ENCODE assay signal across 19 cellular contexts in the genomic region with DNA sequence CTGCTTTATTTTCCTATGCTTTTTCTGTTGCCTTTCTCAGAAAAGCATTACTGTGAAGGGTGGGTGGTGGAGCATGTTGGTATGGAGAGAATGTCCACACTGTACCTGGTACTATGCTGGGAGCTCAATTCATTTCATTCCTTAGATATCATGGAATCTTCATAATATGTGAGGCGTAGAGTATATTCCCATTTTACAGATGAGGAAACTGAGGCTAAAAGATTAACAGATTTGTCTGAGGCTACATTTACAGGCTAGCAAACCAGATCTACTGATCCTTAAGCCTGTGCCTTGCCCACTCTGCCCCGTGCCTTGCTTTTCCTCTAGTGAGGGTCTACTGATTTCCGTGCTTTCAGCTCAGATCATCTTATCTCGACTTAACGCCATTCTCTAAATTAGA. TPM values are rescaled to one million over a fixed set of nuclear protein-coding genes. Genes with fewer than 3 reads are reported as not detected.
DNase-seq lines count a peak whose midpoint lies in the region; ATAC-seq, FAIRE-seq and TF ChIP-seq lines count a peak whose summit lies in the region.
"Had no signal": no experiment of that assay in that cellular context is flagged by ENCODE, and none has a peak within 500 bp of the region (broad histone marks: within the 10 kb centered on the region; RNA-seq: fewer than 3 reads in every experiment).

No MANE protein-coding gene starts in this region.

- H2AFZ ChIP-seq in Loucy (ENCODE audit: low read length) = no peak overlapping the region
- H2AFZ ChIP-seq in K562 (ENCODE audit: low read depth, low read length) = no peak overlapping the region
- H2AFZ ChIP-seq in trophoblast cell (ENCODE audit: insufficient read depth, low read length, poor library complexity) = no peak overlapping the region
- H2AFZ ChIP-seq: GM23248 had no signal

- DNase-seq in K562 (ENCODE audit: extremely low read depth in 1 of 4, low spot score in 3 of 4) = no peak
- peak; percentile 42 to 78 for DNase-seq in trophoblast cell
- no peak for DNase-seq in heart left ventricle
- no peak for DNase-seq in HK-2 (ENCODE audit: unreplicated experiment)
- no peak for DNase-seq in C1 segment of cervical spinal cord (lab: John Stamatoyannopoulos, UW)
- no peak for DNase-seq in activated CD4-positive, alpha-beta T cell treated with anti-CD3 and anti-CD28 coated beads for 48 hours
- DNase-seq: Calu3; CD4-positive, alpha-beta memory T cell; COR-L47; DMS53; DMS79 treated with DMSO at 0.1 percent for 48 hours; GM23248; H7 had no signal

- H3K79me2 ChIP-seq in Loucy (ENCODE audit: insufficient read depth, low read length) = peaks cover 98% of the 10 kb centered on the region
- H3K79me2 ChIP-seq in K562 (ENCODE audit: control insufficient read depth, insufficient read depth, low read length) = peaks cover 99% of the 10 kb centered on the region
- H3K79me2 ChIP-seq in trophoblast cell (ENCODE audit: control insufficient read depth, insufficient read depth, low read length, poor library complexity) = peaks cover 10% of the 10 kb centered on the region

- H4K8ac ChIP-seq in trophoblast cell (ENCODE audit: low read depth, low read length) = no peak overlapping the region

- H3K4ac ChIP-seq in trophoblast cell (ENCODE audit: low read depth, low read length) = peak overlapping the region; percentile 70

- no peak overlapping the region for H2BK5ac ChIP-seq in trophoblast cell (ENCODE audit: low read depth, low read length, poor library complexity)

- no peak overlapping the region for H3K9ac ChIP-seq in BLaER1 treated with 17β-estradiol and CSF1 and Interleukin-3, amounts not matched to agents 10 nM and 100 nM
- H3K9ac ChIP-seq in Loucy (ENCODE audit: low read depth, low read length, poor library complexity, severe bottlenecking) (no peak overlapping the region), K562 (ENCODE audit: insufficient read depth in 1 of 2, low read depth in 2 of 2, low read length in 2 of 2) (peak overlapping the region in 1 of 2 experiments; percentile 12; a peak in 1 of 4 replicates), trophoblast cell (ENCODE audit: low read length) (no peak overlapping the region)
- H3K9ac ChIP-seq: GM23248 had no signal

- CTCF ChIA-PET in K562 (lab: Yijun Ruan, JAX; ENCODE audit: low intra/inter-chr PET ratio) = no interaction called here

- no peaks in the 10 kb centered on the region for H3F3A ChIP-seq in Loucy (ENCODE audit: low read depth)

- peaks cover 0 to 48% (median 16%) of the 10 kb centered on the region in 11 experiments; a peak in 16 of 22 replicates for H3K36me3 ChIP-seq in BLaER1 treated with 17β-estradiol and CSF1 and Interleukin-3, amounts not matched to agents 10 nM and 100 nM
- H3K36me3 ChIP-seq in Loucy (ENCODE audit: insufficient read depth, low read length) (peaks cover 15% of the 10 kb centered on the region; the same call in 1 of the 2 replicates), K562 (ENCODE audit: control insufficient read depth, insufficient read depth, low read length) (peaks cover 29% of the 10 kb centered on the region), trophoblast cell (ENCODE audit: control insufficient read depth in 1 of 2, insufficient read depth in 2 of 2, low read length in 2 of 2) (peaks cover 0 to 3% of the 10 kb centered on the region in 2 experiments), heart left ventricle (peaks cover 0 to 13% (median 8%) of the 10 kb centered on the region in 9 donors)

- peak overlapping the region in 6 of 11 experiments; percentile 6 to 99 (median 54); a peak in 7 of 22 replicates for H3K4me2 ChIP-seq in BLaER1 treated with 17β-estradiol and CSF1 and Interleukin-3, amounts not matched to agents 10 nM and 100 nM
- H3K4me2 ChIP-seq in Loucy (ENCODE audit: low read depth, low read length, poor library complexity, severe bottlenecking) = peak overlapping the region; percentile 52
- H3K4me2 ChIP-seq in K562 (ENCODE audit: insufficient read depth, low read length) = peak overlapping the region; percentile 50
- no peak overlapping the region for H3K4me2 ChIP-seq in trophoblast cell (ENCODE audit: low read length)

- no peaks in the 10 kb centered on the region for H3K9me2 ChIP-seq in Loucy (replicated peaks; ENCODE audit: low read depth, low read length)

- in situ Hi-C loops in K562 (cut with MboI) = no loop called here

- H3K27ac ChIP-seq in BLaER1 treated with 17β-estradiol and CSF1 and Interleukin-3, amounts not matched to agents 10 nM and 100 nM = no peak overlapping the region
- H3K27ac ChIP-seq in K562 (ENCODE audit: extremely low read depth, low read depth, low read length) (no peak overlapping the region; the same call in 2 of the 3 replicates), trophoblast cell (ENCODE audit: low read depth, low read length) (no peak overlapping the region), heart left ventricle (no peak overlapping the region)
- H3K27ac ChIP-seq: GM23248 had no signal

- no peak overlapping the region for H4K12ac ChIP-seq in trophoblast cell (ENCODE audit: low read depth, low read length)

- WGBS in K562 (ENCODE audit: insufficient coverage, low coverage, missing lambda C conversion rate) = 58% methylated on average over 5 of the region's 5 CpGs
- no CpG with 5 or more reads among the region's 5 CpGs for WGBS in trophoblast cell (ENCODE audit: extremely low coverage, insufficient coverage, insufficient read length)
- 88 to 96% (median 94%) methylated on average over 5 of the region's 5 CpGs for WGBS in heart left ventricle, 4 donors

- H3K23ac ChIP-seq in trophoblast cell (ENCODE audit: low read length) = no peak overlapping the region

- no peaks in the 10 kb centered on the region for H3K9me1 ChIP-seq in K562 (ENCODE audit: control insufficient read depth, insufficient read depth, low read length)

- H3K79me1 ChIP-seq in trophoblast cell (ENCODE audit: low read length) = peaks cover under 1% of the 10 kb centered on the region

- POLR2A ChIA-PET in K562 (lab: Yijun Ruan, JAX) = no interaction called here

- peak; percentile 6 for FAIRE-seq in K562 (lab: Jason Lieb, UNC)
- FAIRE-seq: G401.6, GM19239, H1 had no signal

- H3K27me3 ChIP-seq in BLaER1 treated with 17β-estradiol and CSF1 and Interleukin-3, amounts not matched to agents 10 nM and 100 nM = no peaks in the 10 kb centered on the region
- H3K27me3 ChIP-seq in Loucy (ENCODE audit: insufficient read depth, low read length, poor library complexity, severe bottlenecking) = no peaks in the 10 kb centered on the region
- H3K27me3 ChIP-seq in K562 (ENCODE audit: control insufficient read depth in 2 of 2, insufficient read depth in 2 of 2, low read length in 2 of 2) = no peaks in the 10 kb centered on the region
- H3K27me3 ChIP-seq in trophoblast cell (ENCODE audit: insufficient read depth, low read length) = no peaks in the 10 kb centered on the region
- no peaks in the 10 kb centered on the region for H3K27me3 ChIP-seq in heart left ventricle

- no peak for TF ChIP-seq CTCF in Loucy (conservative IDR thresholded peaks at IDR 0.05; ENCODE audit: low read length)
- TF ChIP-seq CTCF in K562 (IDR thresholded peaks at IDR 0.05 in 2 of 3, conservative IDR thresholded peaks at IDR 0.05 in 1 of 3; ENCODE audit: insufficient read depth in 2 of 3, low read depth in 1 of 3, low read length in 3 of 3) = no peak
- no peak for TF ChIP-seq CTCF in heart left ventricle (IDR thresholded peaks at IDR 0.05)

- no peaks in the 10 kb centered on the region for H3K9me3 ChIP-seq in BLaER1 treated with 17β-estradiol and CSF1 and Interleukin-3, amounts not matched to agents 10 nM and 100 nM (replicated peaks in 1 of 11)
- H3K9me3 ChIP-seq in Loucy (ENCODE audit: insufficient read depth, low read depth, low read length) (no peaks in the 10 kb centered on the region), K562 (replicated peaks; ENCODE audit: control insufficient read depth, insufficient read depth, low read depth, low read length) (no peaks in the 10 kb centered on the region), trophoblast cell (ENCODE audit: insufficient read depth, low read depth, low read length) (no peaks in the 10 kb centered on the region), heart left ventricle (no peaks in the 10 kb centered on the region)

- intact Hi-C loops in K562 (cut with micrococcal nuclease) (no loop called here), heart left ventricle (cut with DNase I) (no loop called here)

- no peak overlapping the region for H3K14ac ChIP-seq in trophoblast cell (ENCODE audit: low read length)

- TF ChIP-seq POLR2A in K562 (conservative IDR thresholded peaks at IDR 0.05) (no peak), heart left ventricle (IDR thresholded peaks at IDR 0.05) (no peak)

- H3K4me1 ChIP-seq in BLaER1 treated with 17β-estradiol and CSF1 and Interleukin-3, amounts not matched to agents 10 nM and 100 nM = peaks cover 60 to 94% (median 76%) of the 10 kb centered on the region in 10 experiments
- peaks cover 67% of the 10 kb centered on the region for H3K4me1 ChIP-seq in Loucy (ENCODE audit: insufficient read depth, low read length, poor library complexity, severe bottlenecking)
- peaks cover 15 to 62% of the 10 kb centered on the region in 2 experiments for H3K4me1 ChIP-seq in K562 (replicated peaks in 1 of 2; ENCODE audit: control insufficient read depth in 2 of 2, insufficient read depth in 2 of 2, low read length in 2 of 2)
- peaks cover 8 to 9% of the 10 kb centered on the region in 2 experiments for H3K4me1 ChIP-seq in trophoblast cell (ENCODE audit: control insufficient read depth in 1 of 2, insufficient read depth in 2 of 2, low read length in 2 of 2)
- H3K4me1 ChIP-seq in heart left ventricle = peaks cover 0 to 67% (median 45%) of the 10 kb centered on the region in 12 donors

- no peak overlapping the region for H2BK12ac ChIP-seq in trophoblast cell (ENCODE audit: low read length)

- H4K20me1 ChIP-seq in BLaER1 treated with 17β-estradiol and CSF1 and Interleukin-3, amounts not matched to agents 10 nM and 100 nM = peaks cover 0 to 100% (median 84%) of the 10 kb centered on the region in 11 experiments; a peak in 19 of 22 replicates
- peaks cover 75% of the 10 kb centered on the region for H4K20me1 ChIP-seq in Loucy (ENCODE audit: insufficient read depth, low read length, poor library complexity, severe bottlenecking)
- peaks cover 28% of the 10 kb centered on the region; the same call in 1 of the 2 replicates for H4K20me1 ChIP-seq in K562 (replicated peaks; ENCODE audit: control insufficient read depth, insufficient read depth, low read length)

- no peak overlapping the region for H4K91ac ChIP-seq in trophoblast cell (ENCODE audit: low read depth, low read length)

- no peak for TF ChIP-seq EP300 in K562 (IDR thresholded peaks at IDR 0.05; ENCODE audit: low read length)

- H3K18ac ChIP-seq in trophoblast cell (ENCODE audit: low read length) = no peak overlapping the region

- TF ChIP-seq RAD21 in K562 (CRISPR knock-in tag; conservative IDR thresholded peaks at IDR 0.05 in 1 of 2, IDR thresholded peaks at IDR 0.05 in 1 of 2) = no peak

- BruUV-seq in K562 (replicated peaks; lab: Mats Ljungman, UMichigan) = no TSS peak

- ATAC-seq in K562 (no peak), heart left ventricle (no peak)
- ATAC-seq: HCT116 had no signal

- no peak overlapping the region for H3K4me3 ChIP-seq in BLaER1 treated with 17β-estradiol and CSF1 and Interleukin-3, amounts not matched to agents 10 nM and 100 nM
- H3K4me3 ChIP-seq in Loucy (ENCODE audit: low read length, poor library complexity, severe bottlenecking) (peak overlapping the region; percentile 45), K562 (no peak overlapping the region), trophoblast cell (ENCODE audit: low read depth, low read length) (no peak overlapping the region), heart left ventricle (no peak overlapping the region)
- H3K4me3 ChIP-seq: GM23248 had no signal

- H2AK5ac ChIP-seq in trophoblast cell (ENCODE audit: low read length) = no peak overlapping the region

- H2BK120ac ChIP-seq in trophoblast cell (ENCODE audit: insufficient read depth, low read length, poor library complexity) = no peak overlapping the region

RNA-seq across cellular contexts. Expression of a gene that starts 5.4 kb away (rescaled TPM):
- 11.5 and 14.3 TPM in 2 replicates for total RNA-seq in K562 (2011; cell fraction: chromatin; rRNA removed; ENCODE audit: low replicate concordance)
- total RNA-seq in K562 (2011; cell fraction: nucleolus; rRNA removed) = 8.3 and 11.6 TPM in 2 replicates
- 19.2 and 24.9 TPM in 2 replicates for total RNA-seq in K562 (2011; cell fraction: nucleoplasm; rRNA removed)
- total RNA-seq in K562 (2014; rRNA removed) (78.4 and 97.8 TPM in 2 replicates), K562 (2014; rRNA removed; fragmentation: Illumina TruSeq; extraction: Trizol) (85.5 and 97.4 TPM in 2 replicates), K562 (2015; rRNA removed; fragmentation: Illumina TruSeq; extraction: Trizol) (56.4 and 57.9 TPM in 2 replicates), K562 (2021) (66.8 and 68.0 TPM in 2 replicates), heart left ventricle (100 to 1,000 TPM in 1 of 9 donors, 10 to 100 TPM in 8; 60.8 to 113 (median 78.5) TPM)
- polyA plus RNA-seq in K562 (2011; rRNA removed) (63.8 and 85.2 TPM in 2 replicates), K562 (2014; fragmentation: Illumina TruSeq; extraction: Trizol) (92.8 and 96.8 TPM in 2 replicates), K562 (2014; fragmentation: Nextera tagmentation; extraction: Ambion mirVana) (10 to 100 TPM; 16.7 to 20.0 TPM), K562 (2014; rRNA removed) (66.4 and 73.9 TPM in 2 replicates), heart left ventricle (10 to 100 TPM; 64.4 to 98.3 TPM)
- 31.1 and 72.2 TPM in 2 replicates for polyA plus RNA-seq in K562 (2011; cell fraction: cytosol; rRNA removed)
- 9.8 and 21.8 TPM in 2 replicates for polyA plus RNA-seq in K562 (2011; cell fraction: nucleus; rRNA removed)
- polyA plus RNA-seq in K562 (2012) = 53.4 and 78.6 TPM in 2 replicates
- polyA minus RNA-seq in K562 (2011; rRNA and poly(A)+ RNA removed) = 32.8 and 34.4 TPM in 2 replicates
- polyA minus RNA-seq in K562 (2011; cell fraction: cytosol; rRNA and poly(A)+ RNA removed) = 17.5 and 24.9 TPM in 2 replicates
- polyA minus RNA-seq in K562 (2011; cell fraction: nucleus; rRNA and poly(A)+ RNA removed) = 5.8 and 14.6 TPM in 2 replicates
- 44.9 and 47.3 TPM in 2 replicates for polyA plus RNA-seq in trophoblast cell (2013)

RNA-seq across cellular contexts. Expression of a gene that starts 23.8 kb away (rescaled TPM):
- 2.1 and 2.6 TPM in 2 replicates for total RNA-seq in K562 (2011; cell fraction: chromatin; rRNA removed; ENCODE audit: low replicate concordance)
- 1.2 and 1.3 TPM in 2 replicates for total RNA-seq in K562 (2011; cell fraction: nucleolus; rRNA removed)
- total RNA-seq in K562 (2011; cell fraction: nucleoplasm; rRNA removed) = 1.8 and 2.3 TPM in 2 replicates
- total RNA-seq in K562 (2014; rRNA removed) = 0.94 and 2.7 TPM in 2 replicates
- 0.55 and 0.67 TPM in 2 replicates for total RNA-seq in K562 (2014; rRNA removed; fragmentation: Illumina TruSeq; extraction: Trizol)
- 0.47 and 0.79 TPM in 2 replicates for total RNA-seq in K562 (2015; rRNA removed; fragmentation: Illumina TruSeq; extraction: Trizol)
- 2.2 and 3.1 TPM in 2 replicates for total RNA-seq in K562 (2021)
- 0.15 and 0.95 TPM in 2 replicates for polyA plus RNA-seq in K562 (2011; rRNA removed)
- 0.10 and 0.47 TPM in 2 replicates for polyA plus RNA-seq in K562 (2011; cell fraction: cytosol; rRNA removed)
- 0.40 and 1.4 TPM in 2 replicates for polyA plus RNA-seq in K562 (2011; cell fraction: nucleus; rRNA removed)
- polyA plus RNA-seq in K562 (2012) = 1.1 and 2.8 TPM in 2 replicates
- polyA plus RNA-seq in K562 (2014; fragmentation: Illumina TruSeq; extraction: Trizol) = 0.61 and 0.71 TPM in 2 replicates
- polyA plus RNA-seq in K562 (2014; fragmentation: Nextera tagmentation; extraction: Ambion mirVana) = under 1 TPM; 0.04 to 0.08 TPM
- polyA plus RNA-seq in K562 (2014; rRNA removed) = 1.7 and 1.8 TPM in 2 replicates
- polyA minus RNA-seq in K562 (2011; rRNA and poly(A)+ RNA removed) = 0.14 and 1.0 TPM in 2 replicates
- 0.82 TPM in 1 of 2 replicates, not detected in the other for polyA minus RNA-seq in K562 (2011; cell fraction: cytosol; rRNA and poly(A)+ RNA removed)
- polyA minus RNA-seq in K562 (2011; cell fraction: nucleus; rRNA and poly(A)+ RNA removed) = 0.13 and 2.0 TPM in 2 replicates
- 0.81 and 0.86 TPM in 2 replicates for polyA plus RNA-seq in trophoblast cell (2013)
- total RNA-seq in heart left ventricle = 10 to 100 TPM in 5 of 9 donors, 1 to 10 TPM in 4; 6.2 to 16.9 (median 10.3) TPM
- 1 to 10 TPM; 3.1 to 3.9 TPM for polyA plus RNA-seq in heart left ventricle
- total RNA-seq: H1 had no signal

Comparison
In these comparisons a context has a peak if more than half of its experiments do, and no peak if none do; other contexts are left out.
1. DNase-seq: peak in trophoblast cell (2 of 2); none in K562 (0 of 4), heart left ventricle (0 of 5), HK-2 (single experiment), C1 segment of cervical spinal cord (0 of 14) and activated CD4-positive, alpha-beta T cell treated with anti-CD3 and anti-CD28 coated beads for 48 hours (single experiment).